Comparison of ENCODE assay signal across 16 cellular contexts in genomic region chr1:156931974-156932710, GRCh38. TPM values are rescaled to one million over a fixed set of nuclear protein-coding genes. Genes with fewer than 3 reads are reported as not detected.
A peak's percentile ranks its signal among the peaks of the same experiment; 100 is the strongest.
DNase-seq lines count a peak whose midpoint lies in the region; ATAC-seq and TF ChIP-seq lines count a peak whose summit lies in the region.
"Had no signal": no experiment of that assay in that cellular context is flagged by ENCODE, and none has a peak within 500 bp of the region (broad histone marks: within the 10 kb centered on the region; RNA-seq: fewer than 3 reads in every experiment).

No MANE protein-coding gene starts in this region.

- H4K20me1 ChIP-seq in OCI-LY7 (ENCODE audit: insufficient read depth, low read length), result no peaks in the 10 kb centered on the region

- H3K27ac Mint-ChIP-seq in T-helper 17 cell, result peak overlapping the region; percentile 41
- no peak overlapping the region for H3K27ac Mint-ChIP-seq in activated CD4-positive, alpha-beta T cell treated with anti-CD3 and anti-CD28 coated beads for 36 hours

- POLR2A ChIA-PET in activated CD4-positive, alpha-beta T cell treated with anti-CD3 and anti-CD28 coated beads for 36 hours (lab: Charles Lee), result no interaction called here
- POLR2A ChIA-PET in OCI-LY7 (lab: Charles Lee), result no interaction called here

- H3K27me3 Mint-ChIP-seq in T-helper 17 cell, result peaks cover 64% of the 10 kb centered on the region
- H3K27me3 Mint-ChIP-seq in activated CD4-positive, alpha-beta T cell treated with anti-CD3 and anti-CD28 coated beads for 36 hours, result peaks cover 29% of the 10 kb centered on the region

- H3K4me2 ChIP-seq in OCI-LY7 (ENCODE audit: low read length), result no peak overlapping the region

- H3K9me2 ChIP-seq in OCI-LY7 (ENCODE audit: insufficient read depth, low read length), result no peaks in the 10 kb centered on the region

- H3K36me3 Mint-ChIP-seq in T-helper 17 cell (ENCODE audit: low read depth), result peaks cover 10% of the 10 kb centered on the region
- H3K36me3 Mint-ChIP-seq in activated CD4-positive, alpha-beta T cell treated with anti-CD3 and anti-CD28 coated beads for 36 hours (ENCODE audit: low read depth), result no peaks in the 10 kb centered on the region
- H3K36me3 Mint-ChIP-seq: CD4-positive, CD25-positive, alpha-beta regulatory T cell had no signal

- H3K27ac ChIP-seq in dorsolateral prefrontal cortex (peak overlapping the region in 4 of 59 donors; percentile 3 to 20 (median 11)), muscle layer of duodenum (ENCODE audit: low read length) (no peak overlapping the region), OCI-LY7 (ENCODE audit: low read depth, low read length, poor library complexity, severe bottlenecking) (no peak overlapping the region)

- H3K27me3 ChIP-seq in dorsolateral prefrontal cortex, result peaks cover 0 to 19% (median 10%) of the 10 kb centered on the region in 45 donors
- peaks cover 8% of the 10 kb centered on the region for H3K27me3 ChIP-seq in muscle layer of duodenum (ENCODE audit: low read depth, low read length)

- intact Hi-C loops in dorsolateral prefrontal cortex (cut with DNase I) (no loop called here), sciatic nerve (cut with DNase I) (no loop called here), OCI-LY7 (cut with micrococcal nuclease; ENCODE audit: unreplicated experiment) (no loop called here)
- intact Hi-C loops in activated CD4-positive, alpha-beta T cell treated with anti-CD3 and anti-CD28 coated beads for 36 hours (cut with DNase I, micrococcal nuclease), result no loop called here

- H3K4me3 Mint-ChIP-seq in T-helper 17 cell, result no peak overlapping the region
- H3K4me3 Mint-ChIP-seq in activated CD4-positive, alpha-beta T cell treated with anti-CD3 and anti-CD28 coated beads for 36 hours, result no peak overlapping the region

- peaks cover 21% of the 10 kb centered on the region for H3K4me1 Mint-ChIP-seq in T-helper 17 cell
- H3K4me1 Mint-ChIP-seq in activated CD4-positive, alpha-beta T cell treated with anti-CD3 and anti-CD28 coated beads for 36 hours, result peaks cover 14% of the 10 kb centered on the region

- CTCF ChIA-PET in activated CD4-positive, alpha-beta T cell treated with anti-CD3 and anti-CD28 coated beads for 36 hours (lab: Charles Lee), result interaction anchor here (0.5 to 2.6 kb wide), 5 partner anchors 10 to 42 kb away, joined by 3 to 10 read pairs (median 6); no protein-coding TSS in a partner anchor
- CTCF ChIA-PET in OCI-LY7 (lab: Charles Lee; ENCODE audit: unreplicated experiment), result no interaction called here

- no peak overlapping the region for H2AFZ ChIP-seq in OCI-LY7 (ENCODE audit: low read length)

- H3K9me3 ChIP-seq in T-helper 17 cell (ENCODE audit: control insufficient read depth, low read length, poor library complexity, severe bottlenecking) (no peaks in the 10 kb centered on the region), muscle layer of duodenum (ENCODE audit: control insufficient read depth in 1 of 2, low read length in 2 of 2) (no peaks in the 10 kb centered on the region), OCI-LY7 (ENCODE audit: low read length) (no peaks in the 10 kb centered on the region)

- no peak for TF ChIP-seq CTCF in dorsolateral prefrontal cortex (IDR thresholded peaks at IDR 0.05 in 54 of 56, conservative IDR thresholded peaks at IDR 0.05 in 2 of 56; ENCODE audit: low read depth in 1 of 56, partially characterized antibody in 56 of 56)
- TF ChIP-seq CTCF in OCI-LY7 (conservative IDR thresholded peaks at IDR 0.05; ENCODE audit: low read length), result no peak

- peaks cover 4 to 20% of the 10 kb centered on the region in 2 donors for H3K4me1 ChIP-seq in muscle layer of duodenum (ENCODE audit: control insufficient read depth in 1 of 2, insufficient read depth in 2 of 2, low read length in 2 of 2)
- H3K4me1 ChIP-seq in OCI-LY7 (ENCODE audit: insufficient read depth, low read length, poor library complexity, severe bottlenecking), result no peaks in the 10 kb centered on the region

- DNase-seq in T-helper 17 cell, result no peak
- DNase-seq in dorsolateral prefrontal cortex, result no peak
- DNase-seq in sciatic nerve (ENCODE audit: low spot score), result no peak
- no peak for DNase-seq in activated CD4-positive, alpha-beta T cell treated with anti-CD3 and anti-CD28 coated beads for 36 hours
- DNase-seq in OCI-LY7 (ENCODE audit: low spot score), result no peak
- DNase-seq in NCI-H345 (lab: John Stamatoyannopoulos, UW), result no peak
- DNase-seq in NCI-H748 treated with DMSO at 0.1 percent for 48 hours (lab: John Stamatoyannopoulos, UW), result no peak
- DNase-seq: Calu3; CD4-positive, CD25-positive, alpha-beta regulatory T cell; Kasumi-1; NCI-H1105 treated with DMSO at 0.1 percent for 48 hours; NCI-H187; NCI-H446; SHP77 treated with DMSO at 0.1 percent for 48 hours had no signal

- H3K4me3 ChIP-seq in dorsolateral prefrontal cortex (peak overlapping the region in 35 of 59 donors; percentile 0 to 56 (median 26)), muscle layer of duodenum (ENCODE audit: low read depth in 1 of 2, low read length in 2 of 2) (peak overlapping the region; percentile 33 to 51), OCI-LY7 (ENCODE audit: low read depth, low read length, poor library complexity, severe bottlenecking) (no peak overlapping the region)

- BruUV-seq in OCI-LY7 (replicated peaks; lab: Mats Ljungman, UMichigan), result no TSS peak

- H3K79me2 ChIP-seq in OCI-LY7 (ENCODE audit: insufficient read depth, low read depth, low read length), result no peaks in the 10 kb centered on the region

- ATAC-seq in T-helper 17 cell (no peak), sciatic nerve (peak; percentile 7)
- ATAC-seq in activated CD4-positive, alpha-beta T cell treated with anti-CD3 and anti-CD28 coated beads for 36 hours, result no peak

- peaks cover 3 to 25% of the 10 kb centered on the region in 2 donors for H3K36me3 ChIP-seq in muscle layer of duodenum (ENCODE audit: control insufficient read depth in 1 of 2, insufficient read depth in 2 of 2, low read length in 2 of 2)
- H3K36me3 ChIP-seq in OCI-LY7 (ENCODE audit: insufficient read depth, low read length), result no peaks in the 10 kb centered on the region

- H3K9me3 Mint-ChIP-seq in activated CD4-positive, alpha-beta T cell treated with anti-CD3 and anti-CD28 coated beads for 36 hours (ENCODE audit: low read depth), result no peaks in the 10 kb centered on the region

RNA-seq across cellular contexts. Expression of gene LRRC71, which starts 11.7 kb away (rescaled TPM):
- not detected for total RNA-seq in T-helper 17 cell
- total RNA-seq in dorsolateral prefrontal cortex, result under 1 TPM in 11 of 120 experiments, not detected in 109; 0.23 to 0.84 (median 0.42) TPM
- total RNA-seq in sciatic nerve, result 2.5 TPM
- not detected for total RNA-seq in activated CD4-positive, alpha-beta T cell treated with anti-CD3 and anti-CD28 coated beads for 36 hours
- total RNA-seq in OCI-LY7 (2014; rRNA removed; shearing (Covaris generic)), result not detected in 2 replicates
- not detected in 2 replicates for total RNA-seq in OCI-LY7 (2022)
- total RNA-seq: A673; Calu3; CD4-positive, CD25-positive, alpha-beta regulatory T cell had no signal

RNA-seq across cellular contexts. Expression of gene PEAR1, which starts 38.6 kb away (rescaled TPM):
- total RNA-seq in T-helper 17 cell, result 10 to 100 TPM in 1 of 2 donors, under 1 TPM in 1; 0.42 to 17.7 TPM
- 10 to 100 TPM in 7 of 120 experiments, 1 to 10 TPM in 113; 1.9 to 15.2 (median 5.0) TPM for total RNA-seq in dorsolateral prefrontal cortex
- 74.7 TPM for total RNA-seq in sciatic nerve
- not detected for total RNA-seq in activated CD4-positive, alpha-beta T cell treated with anti-CD3 and anti-CD28 coated beads for 36 hours
- total RNA-seq in OCI-LY7 (2014; rRNA removed; shearing (Covaris generic)), result not detected in 2 replicates
- not detected in 2 replicates for total RNA-seq in OCI-LY7 (2022)
